Comparison of ENCODE assay signal across 10 cellular contexts in genomic region chr3:149638401-149639092, GRCh38. TPM values are rescaled to one million over a fixed set of nuclear protein-coding genes. Genes with fewer than 3 reads are reported as not detected.
A peak's percentile ranks its signal among the peaks of the same experiment; 100 is the strongest.
DNase-seq lines count a peak whose midpoint lies in the region; ATAC-seq and TF ChIP-seq lines count a peak whose summit lies in the region.
"Had no signal": no experiment of that assay in that cellular context is flagged by ENCODE, and none has a peak within 500 bp of the region (broad histone marks: within the 10 kb centered on the region; RNA-seq: fewer than 3 reads in every experiment).

No MANE protein-coding gene starts in this region.

- TF ChIP-seq EP300 in stomach (IDR thresholded peaks at IDR 0.05): no peak

- H3K27ac ChIP-seq in breast epithelium (peak overlapping the region; percentile 60 to 78), stomach (peak overlapping the region; percentile 3 to 80 (median 68))
- H3K27ac ChIP-seq: neutrophil had no signal

- CTCF ChIA-PET in HEK293T (lab: Yijun Ruan, JAX): interaction anchor here (1.4 kb wide), 1 partner anchor 71 kb away, joined by 3 read pairs; no protein-coding TSS in a partner anchor
- CTCF ChIA-PET in activated CD4-positive, alpha-beta memory T cell treated with anti-CD3 and anti-CD28 coated beads for 36 hours (lab: Charles Lee): no interaction called here

- DNase-seq in HEK293T (ENCODE audit: extremely low spot score) (no peak), breast epithelium (ENCODE audit: low spot score in 2 of 2) (no peak), kidney tubule cell (ENCODE audit: low spot score) (peak; percentile 45), stomach (no peak), germinal center (ENCODE audit: low spot score) (no peak)
- DNase-seq in activated CD4-positive, alpha-beta memory T cell treated with anti-CD3 and anti-CD28 coated beads for 36 hours: no peak
- no peak for DNase-seq in stimulated activated effector memory CD8-positive, alpha-beta T cell treated with anti-CD3 and anti-CD28 coated beads, Interleukin-12 subunit alpha, Interleukin-12 subunit beta, amount 100 ng/mL, for 72 hours (ENCODE audit: low spot score in 2 of 2)
- DNase-seq: activated gamma-delta T cell treated with Interleukin-2 at 50 U/mL for 16 hours had no signal

- peaks cover 7% of the 10 kb centered on the region for H3K27me3 Mint-ChIP-seq in activated CD4-positive, alpha-beta memory T cell treated with anti-CD3 and anti-CD28 coated beads for 36 hours

- no peaks in the 10 kb centered on the region for H3K9me3 Mint-ChIP-seq in activated CD4-positive, alpha-beta memory T cell treated with anti-CD3 and anti-CD28 coated beads for 36 hours
- H3K9me3 Mint-ChIP-seq in stimulated activated effector memory CD8-positive, alpha-beta T cell treated with anti-CD3 and anti-CD28 coated beads, Interleukin-12 subunit alpha, Interleukin-12 subunit beta, amount 100 ng/mL, for 72 hours: no peaks in the 10 kb centered on the region

- H3K27ac Mint-ChIP-seq in activated CD4-positive, alpha-beta memory T cell treated with anti-CD3 and anti-CD28 coated beads for 36 hours: no peak overlapping the region
- H3K27ac Mint-ChIP-seq in stimulated activated effector memory CD8-positive, alpha-beta T cell treated with anti-CD3 and anti-CD28 coated beads, Interleukin-12 subunit alpha, Interleukin-12 subunit beta, amount 100 ng/mL, for 72 hours: no peak overlapping the region

- H3K4me3 ChIP-seq in breast epithelium (peak overlapping the region; percentile 16 to 56 (median 30)), stomach (peak overlapping the region; percentile 12 to 34 (median 20))

- POLR2A ChIA-PET in HEK293T (lab: Yijun Ruan, JAX): interaction anchor here (1.3 kb wide), 1 partner anchor 20 kb away, joined by 7 read pairs; the partner anchor contains the start of gene WWTR1
- POLR2A ChIA-PET in activated CD4-positive, alpha-beta memory T cell treated with anti-CD3 and anti-CD28 coated beads for 36 hours (lab: Charles Lee): no interaction called here

- H3K36me3 ChIP-seq in breast epithelium (no peaks in the 10 kb centered on the region), stomach (no peaks in the 10 kb centered on the region)
- H3K36me3 ChIP-seq: neutrophil had no signal

- no peak for TF ChIP-seq CTCF in breast epithelium (IDR thresholded peaks at IDR 0.05)
- no peak for TF ChIP-seq CTCF in stomach (IDR thresholded peaks at IDR 0.05)

- no peak overlapping the region for H3K4me3 Mint-ChIP-seq in activated CD4-positive, alpha-beta memory T cell treated with anti-CD3 and anti-CD28 coated beads for 36 hours
- H3K4me3 Mint-ChIP-seq in stimulated activated effector memory CD8-positive, alpha-beta T cell treated with anti-CD3 and anti-CD28 coated beads, Interleukin-12 subunit alpha, Interleukin-12 subunit beta, amount 100 ng/mL, for 72 hours: no peak overlapping the region

- WGBS in stomach, 5 donors: 21 to 27% (median 26%) methylated on average over 12 of the region's 12 CpGs

- no peak for ATAC-seq in stimulated activated effector memory CD8-positive, alpha-beta T cell treated with anti-CD3 and anti-CD28 coated beads, Interleukin-12 subunit alpha, Interleukin-12 subunit beta, amount 100 ng/mL, for 72 hours
- ATAC-seq in GM18520 (IDR thresholded peaks at IDR 0.05; ENCODE audit: unreplicated experiment): no peak

- H3K4me1 ChIP-seq in breast epithelium: peaks cover 2 to 15% of the 10 kb centered on the region in 2 donors
- peaks cover 48 to 89% (median 72%) of the 10 kb centered on the region in 4 donors for H3K4me1 ChIP-seq in stomach

- TF ChIP-seq POLR2A in breast epithelium (IDR thresholded peaks at IDR 0.05): no peak
- no peak for TF ChIP-seq POLR2A in stomach (IDR thresholded peaks at IDR 0.05)

- no peaks in the 10 kb centered on the region for H3K9me3 ChIP-seq in breast epithelium
- no peaks in the 10 kb centered on the region for H3K9me3 ChIP-seq in stomach
- H3K9me3 ChIP-seq: neutrophil had no signal

- no peaks in the 10 kb centered on the region for H3K4me1 Mint-ChIP-seq in activated CD4-positive, alpha-beta memory T cell treated with anti-CD3 and anti-CD28 coated beads for 36 hours (ENCODE audit: low read depth)
- no peaks in the 10 kb centered on the region for H3K4me1 Mint-ChIP-seq in stimulated activated effector memory CD8-positive, alpha-beta T cell treated with anti-CD3 and anti-CD28 coated beads, Interleukin-12 subunit alpha, Interleukin-12 subunit beta, amount 100 ng/mL, for 72 hours

- no peaks in the 10 kb centered on the region for H3K36me3 Mint-ChIP-seq in activated CD4-positive, alpha-beta memory T cell treated with anti-CD3 and anti-CD28 coated beads for 36 hours
- H3K36me3 Mint-ChIP-seq in stimulated activated effector memory CD8-positive, alpha-beta T cell treated with anti-CD3 and anti-CD28 coated beads, Interleukin-12 subunit alpha, Interleukin-12 subunit beta, amount 100 ng/mL, for 72 hours: no peaks in the 10 kb centered on the region

- H3K27me3 ChIP-seq in breast epithelium (no peaks in the 10 kb centered on the region), stomach (no peaks in the 10 kb centered on the region)

- intact Hi-C loops in breast epithelium (cut with DNase I; ENCODE audit: low total_unique reads) (no loop called here), stomach (cut with DNase I; ENCODE audit: low total_unique reads) (no loop called here)
- intact Hi-C loops in activated CD4-positive, alpha-beta memory T cell treated with anti-CD3 and anti-CD28 coated beads for 36 hours (cut with micrococcal nuclease): no loop called here

TF ChIP-seq in HEK293T, 16 proteins besides CTCF, POLR2A, EP300 and RAD21:
- peak; percentile 88 for TF ChIP-seq ARNT (IDR thresholded peaks at IDR 0.05)
- TF ChIP-seq ZNF384 (IDR thresholded peaks at IDR 0.05): peak; percentile 41; the same call in 1 of the 2 replicates
- TF ChIP-seq FOXK2 (IDR thresholded peaks at IDR 0.05): no peak
- no peak for TF ChIP-seq FOXM1 (IDR thresholded peaks at IDR 0.05; ENCODE audit: borderline replicate concordance)
- TF ChIP-seq, protein P1, sequence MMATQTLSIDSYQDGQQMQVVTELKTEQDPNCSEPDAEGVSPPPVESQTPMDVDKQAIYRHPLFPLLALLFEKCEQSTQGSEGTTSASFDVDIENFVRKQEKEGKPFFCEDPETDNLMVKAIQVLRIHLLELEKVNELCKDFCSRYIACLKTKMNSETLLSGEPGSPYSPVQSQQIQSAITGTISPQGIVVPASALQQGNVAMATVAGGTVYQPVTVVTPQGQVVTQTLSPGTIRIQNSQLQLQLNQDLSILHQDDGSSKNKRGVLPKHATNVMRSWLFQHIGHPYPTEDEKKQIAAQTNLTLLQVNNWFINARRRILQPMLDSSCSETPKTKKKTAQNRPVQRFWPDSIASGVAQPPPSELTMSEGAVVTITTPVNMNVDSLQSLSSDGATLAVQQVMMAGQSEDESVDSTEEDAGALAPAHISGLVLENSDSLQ (IDR thresholded peaks at IDR 0.05): no peak
- TF ChIP-seq CTBP1 (IDR thresholded peaks at IDR 0.05; ENCODE audit: borderline replicate concordance): no peak
- no peak for TF ChIP-seq FOXA1 (IDR thresholded peaks at IDR 0.05)

RNA-seq across cellular contexts. Expression of gene WWTR1, which starts 19.3 kb away (rescaled TPM):
- total RNA-seq in breast epithelium (10 to 100 TPM; 53.6 to 98.2 (median 91.4) TPM), stomach (100 to 1,000 TPM in 2 of 5 donors, 10 to 100 TPM in 3; 15.4 to 116 (median 89.4) TPM)
- 10 to 100 TPM; 19.8 to 61.6 (median 51.1) TPM for polyA plus RNA-seq in stomach
- 1 to 10 TPM; 1.0 to 1.2 TPM for total RNA-seq in activated CD4-positive, alpha-beta memory T cell treated with anti-CD3 and anti-CD28 coated beads for 36 hours

Comparison
In these comparisons a context has a peak if more than half of its experiments do, and no peak if none do; other contexts are left out.
1. RNA of gene WWTR1, which starts 19.3 kb away (total RNA-seq): 53.6 to 98.2 TPM in breast epithelium and 15.4 to 116 TPM in stomach; 1.0 to 1.2 TPM in activated CD4-positive, alpha-beta memory T cell treated with anti-CD3 and anti-CD28 coated beads for 36 hours; every median in the first group is over 4 times any median in the second.